ENCODE assay signal across 8 cellular contexts in the genomic region with DNA sequence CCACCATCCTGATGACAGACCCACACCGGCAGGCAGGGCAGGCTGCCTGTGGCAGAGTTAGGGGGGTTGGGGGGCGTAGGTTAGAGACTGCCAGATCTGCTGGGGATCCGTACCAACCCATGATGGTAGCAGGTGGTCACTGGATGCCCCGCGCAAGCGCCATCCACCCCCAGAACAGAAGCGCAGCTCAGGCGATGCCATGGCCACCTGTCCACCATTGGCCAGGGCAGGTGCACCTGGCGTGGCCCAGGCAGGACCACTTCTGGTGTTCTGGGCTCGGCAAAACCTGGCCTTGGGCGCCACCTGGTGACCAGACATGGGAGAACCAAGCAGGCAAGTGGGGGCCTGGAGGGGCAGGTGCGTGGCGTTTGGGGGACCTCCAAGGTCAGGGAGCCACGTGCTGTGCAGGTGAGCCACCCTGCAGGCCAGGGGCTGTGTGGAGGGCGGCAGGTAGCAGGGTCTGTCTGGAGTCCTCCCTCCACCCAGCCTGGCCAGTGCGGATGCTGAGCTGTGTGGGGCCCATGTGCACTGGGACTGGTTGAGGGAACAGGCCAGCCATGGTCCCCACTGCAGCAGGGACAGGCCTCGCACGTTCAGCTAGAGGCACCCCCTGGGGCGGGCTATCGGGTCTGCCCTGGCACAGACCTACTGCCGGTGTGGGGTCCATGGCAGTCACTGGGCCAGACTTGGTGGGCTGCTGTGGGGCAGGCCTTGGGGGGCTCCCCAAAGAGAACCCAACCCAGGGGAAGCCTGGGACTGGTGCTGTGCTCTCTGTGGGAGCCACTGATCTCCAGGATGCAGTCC. TPM values are rescaled to one million over a fixed set of nuclear protein-coding genes. Genes with fewer than 3 reads are reported as not detected.
DNase-seq lines count a peak whose midpoint lies in the region; ATAC-seq and TF ChIP-seq lines count a peak whose summit lies in the region.

No MANE protein-coding gene starts in this region.

- ATAC-seq in thoracic aorta (ENCODE audit: insufficient number of reproducible peaks, low FRiP score, low read depth) (no peak), GM21360 (IDR thresholded peaks at IDR 0.05; ENCODE audit: unreplicated experiment) (no peak)

- H3K4me2 ChIP-seq in osteoblast (ENCODE audit: insufficient read depth, low read length) = no peak overlapping the region

- H4K20me1 ChIP-seq in osteoblast (ENCODE audit: insufficient read depth, low read length) = peaks cover 19% of the 10 kb centered on the region

- peaks cover 7% of the 10 kb centered on the region for H3K79me2 ChIP-seq in osteoblast (ENCODE audit: insufficient read depth, low read length)

- H3K4me1 ChIP-seq in osteoblast (ENCODE audit: insufficient read depth, low read length) = peaks cover 13% of the 10 kb centered on the region
- peaks cover 50 to 63% of the 10 kb centered on the region in 2 donors for H3K4me1 ChIP-seq in thoracic aorta (ENCODE audit: control insufficient read depth in 1 of 2, low read depth in 2 of 2)

- H3K36me3 ChIP-seq in osteoblast (ENCODE audit: insufficient read depth, low read length) = no peaks in the 10 kb centered on the region
- no peaks in the 10 kb centered on the region for H3K36me3 ChIP-seq in thoracic aorta

- H3K4me3 ChIP-seq in osteoblast (ENCODE audit: insufficient read depth, low read length) (no peak overlapping the region), thoracic aorta (no peak overlapping the region)

- H3K27me3 ChIP-seq in osteoblast (ENCODE audit: insufficient read depth, low read length) (no peaks in the 10 kb centered on the region), thoracic aorta (replicated peaks; ENCODE audit: insufficient read depth) (no peaks in the 10 kb centered on the region)

- DNase-seq in COLO668 (lab: John Stamatoyannopoulos, UW; ENCODE audit: unreplicated experiment) (peak; percentile 94), HPDE6-E6E7 (ENCODE audit: extremely low spot score) (peak; percentile 76), OCI-M1 (lab: John Stamatoyannopoulos, UW) (peak; percentile 56), activated T-helper 1 cell treated with Interleukin-2 at 50 U/mL for 16 hours (ENCODE audit: low read depth) (peak; percentile 55), fibroblast of peridontal ligament (ENCODE audit: extremely low read depth) (peak; percentile 28), osteoblast (ENCODE audit: insufficient read length, low spot score, missing footprints) (peak; percentile 98), thoracic aorta (ENCODE audit: low spot score) (no peak)

- TF ChIP-seq CTCF in osteoblast (IDR thresholded peaks at IDR 0.05; ENCODE audit: extremely low read depth, low read depth, low read length) = peak; percentile 69
- TF ChIP-seq CTCF in thoracic aorta (IDR thresholded peaks at IDR 0.05) = peak; percentile 91

- H3K27ac ChIP-seq in osteoblast (ENCODE audit: low read depth, low read length) = no peak overlapping the region
- H3K27ac ChIP-seq in thoracic aorta = no peak overlapping the region

- no peaks in the 10 kb centered on the region for H3K9me3 ChIP-seq in osteoblast (ENCODE audit: low read depth, low read length)
- H3K9me3 ChIP-seq in thoracic aorta = no peaks in the 10 kb centered on the region

- H2AFZ ChIP-seq in osteoblast (ENCODE audit: low read length) = no peak overlapping the region

RNA-seq across cellular contexts. Expression of a gene that starts 15.6 kb away (rescaled TPM):
- total RNA-seq in osteoblast (28.6 and 30.8 TPM in 2 replicates), thoracic aorta (10 to 100 TPM; 21.0 to 34.9 TPM)

RNA-seq across cellular contexts. Expression of a gene that starts 15.9 kb away (rescaled TPM):
- total RNA-seq in osteoblast = 23.0 and 24.6 TPM in 2 replicates
- 10 to 100 TPM in 1 of 2 donors, 1 to 10 TPM in 1; 8.0 to 17.6 TPM for total RNA-seq in thoracic aorta

RNA-seq across cellular contexts. Expression of a gene that starts 17.9 kb away (rescaled TPM):
- total RNA-seq in osteoblast = 9.0 and 10.6 TPM in 2 replicates
- 10 to 100 TPM; 18.6 to 18.8 TPM for total RNA-seq in thoracic aorta

RNA-seq across cellular contexts. Expression of a gene that starts 24.2 kb away (rescaled TPM):
- total RNA-seq in osteoblast (5.1 and 8.3 TPM in 2 replicates), thoracic aorta (100 to 1,000 TPM; 109 to 159 TPM)
